In the genomic region with DNA sequence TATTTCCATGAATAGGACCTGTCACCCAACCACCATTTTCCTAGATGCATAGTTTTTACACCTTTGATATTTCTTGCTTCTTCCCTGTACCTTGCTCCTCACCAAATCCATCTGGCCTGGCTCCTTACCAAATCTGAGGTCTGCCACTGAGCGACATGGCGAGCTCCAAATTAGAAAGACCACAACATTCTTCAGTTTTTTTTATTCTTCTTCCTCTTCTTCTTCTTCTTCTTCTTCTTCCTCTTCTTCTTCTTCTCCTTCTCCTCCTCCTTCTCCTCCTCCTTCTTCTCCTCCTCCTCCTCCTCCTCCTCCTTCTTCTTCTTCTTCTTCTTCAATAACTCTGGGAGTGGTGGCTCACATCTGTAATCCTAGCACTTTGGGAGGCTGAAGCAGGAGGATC, we compare ENCODE assay signal across 1 cellular context.
TF ChIP-seq lines count a peak whose summit lies in the region.

No MANE protein-coding gene starts in this region.

TF ChIP-seq in K562, 482 proteins besides CTCF, POLR2A, EP300 and RAD21 (continued from another document and continues in another):
- TF ChIP-seq, protein P1, sequence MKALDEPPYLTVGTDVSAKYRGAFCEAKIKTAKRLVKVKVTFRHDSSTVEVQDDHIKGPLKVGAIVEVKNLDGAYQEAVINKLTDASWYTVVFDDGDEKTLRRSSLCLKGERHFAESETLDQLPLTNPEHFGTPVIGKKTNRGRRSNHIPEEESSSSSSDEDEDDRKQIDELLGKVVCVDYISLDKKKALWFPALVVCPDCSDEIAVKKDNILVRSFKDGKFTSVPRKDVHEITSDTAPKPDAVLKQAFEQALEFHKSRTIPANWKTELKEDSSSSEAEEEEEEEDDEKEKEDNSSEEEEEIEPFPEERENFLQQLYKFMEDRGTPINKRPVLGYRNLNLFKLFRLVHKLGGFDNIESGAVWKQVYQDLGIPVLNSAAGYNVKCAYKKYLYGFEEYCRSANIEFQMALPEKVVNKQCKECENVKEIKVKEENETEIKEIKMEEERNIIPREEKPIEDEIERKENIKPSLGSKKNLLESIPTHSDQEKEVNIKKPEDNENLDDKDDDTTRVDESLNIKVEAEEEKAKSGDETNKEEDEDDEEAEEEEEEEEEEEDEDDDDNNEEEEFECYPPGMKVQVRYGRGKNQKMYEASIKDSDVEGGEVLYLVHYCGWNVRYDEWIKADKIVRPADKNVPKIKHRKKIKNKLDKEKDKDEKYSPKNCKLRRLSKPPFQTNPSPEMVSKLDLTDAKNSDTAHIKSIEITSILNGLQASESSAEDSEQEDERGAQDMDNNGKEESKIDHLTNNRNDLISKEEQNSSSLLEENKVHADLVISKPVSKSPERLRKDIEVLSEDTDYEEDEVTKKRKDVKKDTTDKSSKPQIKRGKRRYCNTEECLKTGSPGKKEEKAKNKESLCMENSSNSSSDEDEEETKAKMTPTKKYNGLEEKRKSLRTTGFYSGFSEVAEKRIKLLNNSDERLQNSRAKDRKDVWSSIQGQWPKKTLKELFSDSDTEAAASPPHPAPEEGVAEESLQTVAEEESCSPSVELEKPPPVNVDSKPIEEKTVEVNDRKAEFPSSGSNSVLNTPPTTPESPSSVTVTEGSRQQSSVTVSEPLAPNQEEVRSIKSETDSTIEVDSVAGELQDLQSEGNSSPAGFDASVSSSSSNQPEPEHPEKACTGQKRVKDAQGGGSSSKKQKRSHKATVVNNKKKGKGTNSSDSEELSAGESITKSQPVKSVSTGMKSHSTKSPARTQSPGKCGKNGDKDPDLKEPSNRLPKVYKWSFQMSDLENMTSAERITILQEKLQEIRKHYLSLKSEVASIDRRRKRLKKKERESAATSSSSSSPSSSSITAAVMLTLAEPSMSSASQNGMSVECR (CRISPR knock-in tag; IDR thresholded peaks at IDR 0.05), result no peak
- peak in 1 of 2 experiments; percentile 86; a peak in 1 of 4 replicates for TF ChIP-seq CSDE1 (IDR thresholded peaks at IDR 0.05)
- TF ChIP-seq, protein P2, sequence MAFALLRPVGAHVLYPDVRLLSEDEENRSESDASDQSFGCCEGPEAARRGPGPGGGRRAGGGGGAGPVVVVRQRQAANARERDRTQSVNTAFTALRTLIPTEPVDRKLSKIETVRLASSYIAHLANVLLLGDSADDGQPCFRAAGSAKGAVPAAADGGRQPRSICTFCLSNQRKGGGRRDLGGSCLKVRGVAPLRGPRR (CRISPR knock-in tag; IDR thresholded peaks at IDR 0.05), result no peak
- TF ChIP-seq PTTG1 (tag; IDR thresholded peaks at IDR 0.05; ENCODE audit: low read depth), result no peak
- no peak for TF ChIP-seq CBFA2T3 (IDR thresholded peaks at IDR 0.05)
- TF ChIP-seq, protein P3, sequence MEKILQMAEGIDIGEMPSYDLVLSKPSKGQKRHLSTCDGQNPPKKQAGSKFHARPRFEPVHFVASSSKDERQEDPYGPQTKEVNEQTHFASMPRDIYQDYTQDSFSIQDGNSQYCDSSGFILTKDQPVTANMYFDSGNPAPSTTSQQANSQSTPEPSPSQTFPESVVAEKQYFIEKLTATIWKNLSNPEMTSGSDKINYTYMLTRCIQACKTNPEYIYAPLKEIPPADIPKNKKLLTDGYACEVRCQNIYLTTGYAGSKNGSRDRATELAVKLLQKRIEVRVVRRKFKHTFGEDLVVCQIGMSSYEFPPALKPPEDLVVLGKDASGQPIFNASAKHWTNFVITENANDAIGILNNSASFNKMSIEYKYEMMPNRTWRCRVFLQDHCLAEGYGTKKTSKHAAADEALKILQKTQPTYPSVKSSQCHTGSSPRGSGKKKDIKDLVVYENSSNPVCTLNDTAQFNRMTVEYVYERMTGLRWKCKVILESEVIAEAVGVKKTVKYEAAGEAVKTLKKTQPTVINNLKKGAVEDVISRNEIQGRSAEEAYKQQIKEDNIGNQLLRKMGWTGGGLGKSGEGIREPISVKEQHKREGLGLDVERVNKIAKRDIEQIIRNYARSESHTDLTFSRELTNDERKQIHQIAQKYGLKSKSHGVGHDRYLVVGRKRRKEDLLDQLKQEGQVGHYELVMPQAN (IDR thresholded peaks at IDR 0.05; ENCODE audit: borderline replicate concordance), result 0 out of 2 replicates have a peak, but pooled peaks have one; percentile 48
- TF ChIP-seq NCOA2 (IDR thresholded peaks at IDR 0.05; ENCODE audit: partially characterized antibody in 2 of 2), result peak in 1 of 2 experiments; percentile 23
- no peak for TF ChIP-seq PRPF4 (IDR thresholded peaks at IDR 0.05; ENCODE audit: insufficient read depth, low read depth, low read length, poor library complexity, severe bottlenecking)
- TF ChIP-seq, protein P4, sequence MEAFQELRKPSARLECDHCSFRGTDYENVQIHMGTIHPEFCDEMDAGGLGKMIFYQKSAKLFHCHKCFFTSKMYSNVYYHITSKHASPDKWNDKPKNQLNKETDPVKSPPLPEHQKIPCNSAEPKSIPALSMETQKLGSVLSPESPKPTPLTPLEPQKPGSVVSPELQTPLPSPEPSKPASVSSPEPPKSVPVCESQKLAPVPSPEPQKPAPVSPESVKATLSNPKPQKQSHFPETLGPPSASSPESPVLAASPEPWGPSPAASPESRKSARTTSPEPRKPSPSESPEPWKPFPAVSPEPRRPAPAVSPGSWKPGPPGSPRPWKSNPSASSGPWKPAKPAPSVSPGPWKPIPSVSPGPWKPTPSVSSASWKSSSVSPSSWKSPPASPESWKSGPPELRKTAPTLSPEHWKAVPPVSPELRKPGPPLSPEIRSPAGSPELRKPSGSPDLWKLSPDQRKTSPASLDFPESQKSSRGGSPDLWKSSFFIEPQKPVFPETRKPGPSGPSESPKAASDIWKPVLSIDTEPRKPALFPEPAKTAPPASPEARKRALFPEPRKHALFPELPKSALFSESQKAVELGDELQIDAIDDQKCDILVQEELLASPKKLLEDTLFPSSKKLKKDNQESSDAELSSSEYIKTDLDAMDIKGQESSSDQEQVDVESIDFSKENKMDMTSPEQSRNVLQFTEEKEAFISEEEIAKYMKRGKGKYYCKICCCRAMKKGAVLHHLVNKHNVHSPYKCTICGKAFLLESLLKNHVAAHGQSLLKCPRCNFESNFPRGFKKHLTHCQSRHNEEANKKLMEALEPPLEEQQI (IDR thresholded peaks at IDR 0.05), result no peak
- TF ChIP-seq ASH1L (IDR thresholded peaks at IDR 0.05; ENCODE audit: borderline replicate concordance, low read depth, partially characterized antibody), result peak; percentile 32
- TF ChIP-seq, protein P5, sequence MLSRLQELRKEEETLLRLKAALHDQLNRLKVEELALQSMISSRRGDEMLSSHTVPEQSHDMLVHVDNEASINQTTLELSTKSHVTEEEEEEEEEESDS (CRISPR knock-in tag; IDR thresholded peaks at IDR 0.05), result no peak
- peak; percentile 30 for TF ChIP-seq ARID1B (IDR thresholded peaks at IDR 0.05)
- no peak for TF ChIP-seq ZNF644 (tag; IDR thresholded peaks at IDR 0.05; ENCODE audit: low read depth)
- TF ChIP-seq, protein P6, sequence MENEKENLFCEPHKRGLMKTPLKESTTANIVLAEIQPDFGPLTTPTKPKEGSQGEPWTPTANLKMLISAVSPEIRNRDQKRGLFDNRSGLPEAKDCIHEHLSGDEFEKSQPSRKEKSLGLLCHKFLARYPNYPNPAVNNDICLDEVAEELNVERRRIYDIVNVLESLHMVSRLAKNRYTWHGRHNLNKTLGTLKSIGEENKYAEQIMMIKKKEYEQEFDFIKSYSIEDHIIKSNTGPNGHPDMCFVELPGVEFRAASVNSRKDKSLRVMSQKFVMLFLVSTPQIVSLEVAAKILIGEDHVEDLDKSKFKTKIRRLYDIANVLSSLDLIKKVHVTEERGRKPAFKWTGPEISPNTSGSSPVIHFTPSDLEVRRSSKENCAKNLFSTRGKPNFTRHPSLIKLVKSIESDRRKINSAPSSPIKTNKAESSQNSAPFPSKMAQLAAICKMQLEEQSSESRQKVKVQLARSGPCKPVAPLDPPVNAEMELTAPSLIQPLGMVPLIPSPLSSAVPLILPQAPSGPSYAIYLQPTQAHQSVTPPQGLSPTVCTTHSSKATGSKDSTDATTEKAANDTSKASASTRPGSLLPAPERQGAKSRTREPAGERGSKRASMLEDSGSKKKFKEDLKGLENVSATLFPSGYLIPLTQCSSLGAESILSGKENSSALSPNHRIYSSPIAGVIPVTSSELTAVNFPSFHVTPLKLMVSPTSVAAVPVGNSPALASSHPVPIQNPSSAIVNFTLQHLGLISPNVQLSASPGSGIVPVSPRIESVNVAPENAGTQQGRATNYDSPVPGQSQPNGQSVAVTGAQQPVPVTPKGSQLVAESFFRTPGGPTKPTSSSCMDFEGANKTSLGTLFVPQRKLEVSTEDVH (IDR thresholded peaks at IDR 0.05; ENCODE audit: low read depth, partially characterized antibody), result no peak
- TF ChIP-seq ATF1 (CRISPR knock-in tag; IDR thresholded peaks at IDR 0.05), result no peak
- no peak for TF ChIP-seq ATF1 (tag; IDR thresholded peaks at IDR 0.05)
- no peak for TF ChIP-seq SUPT5H (IDR thresholded peaks at IDR 0.05)
- TF ChIP-seq LARP7 (IDR thresholded peaks at IDR 0.05), result peak; percentile 92
- peak; percentile 78 for TF ChIP-seq HLTF (IDR thresholded peaks at IDR 0.05)
- TF ChIP-seq, protein P7, sequence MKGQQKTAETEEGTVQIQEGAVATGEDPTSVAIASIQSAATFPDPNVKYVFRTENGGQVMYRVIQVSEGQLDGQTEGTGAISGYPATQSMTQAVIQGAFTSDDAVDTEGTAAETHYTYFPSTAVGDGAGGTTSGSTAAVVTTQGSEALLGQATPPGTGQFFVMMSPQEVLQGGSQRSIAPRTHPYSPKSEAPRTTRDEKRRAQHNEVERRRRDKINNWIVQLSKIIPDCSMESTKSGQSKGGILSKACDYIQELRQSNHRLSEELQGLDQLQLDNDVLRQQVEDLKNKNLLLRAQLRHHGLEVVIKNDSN (CRISPR knock-in tag; IDR thresholded peaks at IDR 0.05), result no peak
- TF ChIP-seq GATA2 (CRISPR knock-in tag; IDR thresholded peaks at IDR 0.05), result no peak
- peak; percentile 47 for TF ChIP-seq NFIC (IDR thresholded peaks at IDR 0.05)
- no peak for TF ChIP-seq POLR2G (IDR thresholded peaks at IDR 0.05; ENCODE audit: low read depth, low read length)
- peak; percentile 93 for TF ChIP-seq HDGF (IDR thresholded peaks at IDR 0.05)
- TF ChIP-seq ZSCAN32 (CRISPR knock-in tag; IDR thresholded peaks at IDR 0.05), result no peak
- TF ChIP-seq HOXB6 (CRISPR knock-in tag; IDR thresholded peaks at IDR 0.05; ENCODE audit: borderline replicate concordance), result no peak
- TF ChIP-seq, protein P8, sequence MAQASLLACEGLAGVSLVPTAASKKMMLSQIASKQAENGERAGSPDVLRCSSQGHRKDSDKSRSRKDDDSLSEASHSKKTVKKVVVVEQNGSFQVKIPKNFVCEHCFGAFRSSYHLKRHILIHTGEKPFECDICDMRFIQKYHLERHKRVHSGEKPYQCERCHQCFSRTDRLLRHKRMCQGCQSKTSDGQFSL (CRISPR knock-in tag; IDR thresholded peaks at IDR 0.05), result no peak
- TF ChIP-seq, protein P8 (tag; IDR thresholded peaks at IDR 0.05), result no peak
- TF ChIP-seq, protein P9, sequence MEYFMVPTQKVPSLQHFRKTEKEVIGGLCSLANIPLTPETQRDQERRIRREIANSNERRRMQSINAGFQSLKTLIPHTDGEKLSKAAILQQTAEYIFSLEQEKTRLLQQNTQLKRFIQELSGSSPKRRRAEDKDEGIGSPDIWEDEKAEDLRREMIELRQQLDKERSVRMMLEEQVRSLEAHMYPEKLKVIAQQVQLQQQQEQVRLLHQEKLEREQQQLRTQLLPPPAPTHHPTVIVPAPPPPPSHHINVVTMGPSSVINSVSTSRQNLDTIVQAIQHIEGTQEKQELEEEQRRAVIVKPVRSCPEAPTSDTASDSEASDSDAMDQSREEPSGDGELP (CRISPR knock-in tag; IDR thresholded peaks at IDR 0.05; ENCODE audit: borderline replicate concordance), result no peak
- TF ChIP-seq, protein P10, sequence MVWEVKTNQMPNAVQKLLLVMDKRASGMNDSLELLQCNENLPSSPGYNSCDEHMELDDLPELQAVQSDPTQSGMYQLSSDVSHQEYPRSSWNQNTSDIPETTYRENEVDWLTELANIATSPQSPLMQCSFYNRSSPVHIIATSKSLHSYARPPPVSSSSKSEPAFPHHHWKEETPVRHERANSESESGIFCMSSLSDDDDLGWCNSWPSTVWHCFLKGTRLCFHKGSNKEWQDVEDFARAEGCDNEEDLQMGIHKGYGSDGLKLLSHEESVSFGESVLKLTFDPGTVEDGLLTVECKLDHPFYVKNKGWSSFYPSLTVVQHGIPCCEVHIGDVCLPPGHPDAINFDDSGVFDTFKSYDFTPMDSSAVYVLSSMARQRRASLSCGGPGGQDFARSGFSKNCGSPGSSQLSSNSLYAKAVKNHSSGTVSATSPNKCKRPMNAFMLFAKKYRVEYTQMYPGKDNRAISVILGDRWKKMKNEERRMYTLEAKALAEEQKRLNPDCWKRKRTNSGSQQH (CRISPR knock-in tag; IDR thresholded peaks at IDR 0.05), result 0 out of 2 replicates have a peak, but pooled peaks have one; percentile 10
- TF ChIP-seq ZNF165 (CRISPR knock-in tag; IDR thresholded peaks at IDR 0.05; ENCODE audit: borderline replicate concordance), result no peak
- no peak for TF ChIP-seq FOXK1 (CRISPR knock-in tag; IDR thresholded peaks at IDR 0.05; ENCODE audit: borderline replicate concordance)
- TF ChIP-seq, protein P11, sequence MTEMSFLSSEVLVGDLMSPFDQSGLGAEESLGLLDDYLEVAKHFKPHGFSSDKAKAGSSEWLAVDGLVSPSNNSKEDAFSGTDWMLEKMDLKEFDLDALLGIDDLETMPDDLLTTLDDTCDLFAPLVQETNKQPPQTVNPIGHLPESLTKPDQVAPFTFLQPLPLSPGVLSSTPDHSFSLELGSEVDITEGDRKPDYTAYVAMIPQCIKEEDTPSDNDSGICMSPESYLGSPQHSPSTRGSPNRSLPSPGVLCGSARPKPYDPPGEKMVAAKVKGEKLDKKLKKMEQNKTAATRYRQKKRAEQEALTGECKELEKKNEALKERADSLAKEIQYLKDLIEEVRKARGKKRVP (CRISPR knock-in tag; IDR thresholded peaks at IDR 0.05), result no peak
- TF ChIP-seq, protein P12, sequence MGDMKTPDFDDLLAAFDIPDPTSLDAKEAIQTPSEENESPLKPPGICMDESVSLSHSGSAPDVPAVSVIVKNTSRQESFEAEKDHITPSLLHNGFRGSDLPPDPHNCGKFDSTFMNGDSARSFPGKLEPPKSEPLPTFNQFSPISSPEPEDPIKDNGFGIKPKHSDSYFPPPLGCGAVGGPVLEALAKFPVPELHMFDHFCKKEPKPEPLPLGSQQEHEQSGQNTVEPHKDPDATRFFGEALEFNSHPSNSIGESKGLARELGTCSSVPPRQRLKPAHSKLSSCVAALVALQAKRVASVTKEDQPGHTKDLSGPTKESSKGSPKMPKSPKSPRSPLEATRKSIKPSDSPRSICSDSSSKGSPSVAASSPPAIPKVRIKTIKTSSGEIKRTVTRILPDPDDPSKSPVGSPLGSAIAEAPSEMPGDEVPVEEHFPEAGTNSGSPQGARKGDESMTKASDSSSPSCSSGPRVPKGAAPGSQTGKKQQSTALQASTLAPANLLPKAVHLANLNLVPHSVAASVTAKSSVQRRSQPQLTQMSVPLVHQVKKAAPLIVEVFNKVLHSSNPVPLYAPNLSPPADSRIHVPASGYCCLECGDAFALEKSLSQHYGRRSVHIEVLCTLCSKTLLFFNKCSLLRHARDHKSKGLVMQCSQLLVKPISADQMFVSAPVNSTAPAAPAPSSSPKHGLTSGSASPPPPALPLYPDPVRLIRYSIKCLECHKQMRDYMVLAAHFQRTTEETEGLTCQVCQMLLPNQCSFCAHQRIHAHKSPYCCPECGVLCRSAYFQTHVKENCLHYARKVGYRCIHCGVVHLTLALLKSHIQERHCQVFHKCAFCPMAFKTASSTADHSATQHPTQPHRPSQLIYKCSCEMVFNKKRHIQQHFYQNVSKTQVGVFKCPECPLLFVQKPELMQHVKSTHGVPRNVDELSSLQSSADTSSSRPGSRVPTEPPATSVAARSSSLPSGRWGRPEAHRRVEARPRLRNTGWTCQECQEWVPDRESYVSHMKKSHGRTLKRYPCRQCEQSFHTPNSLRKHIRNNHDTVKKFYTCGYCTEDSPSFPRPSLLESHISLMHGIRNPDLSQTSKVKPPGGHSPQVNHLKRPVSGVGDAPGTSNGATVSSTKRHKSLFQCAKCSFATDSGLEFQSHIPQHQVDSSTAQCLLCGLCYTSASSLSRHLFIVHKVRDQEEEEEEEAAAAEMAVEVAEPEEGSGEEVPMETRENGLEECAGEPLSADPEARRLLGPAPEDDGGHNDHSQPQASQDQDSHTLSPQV (IDR thresholded peaks at IDR 0.05), result no peak
